Comparison of ENCODE assay signal across 12 cellular contexts in the genomic region with DNA sequence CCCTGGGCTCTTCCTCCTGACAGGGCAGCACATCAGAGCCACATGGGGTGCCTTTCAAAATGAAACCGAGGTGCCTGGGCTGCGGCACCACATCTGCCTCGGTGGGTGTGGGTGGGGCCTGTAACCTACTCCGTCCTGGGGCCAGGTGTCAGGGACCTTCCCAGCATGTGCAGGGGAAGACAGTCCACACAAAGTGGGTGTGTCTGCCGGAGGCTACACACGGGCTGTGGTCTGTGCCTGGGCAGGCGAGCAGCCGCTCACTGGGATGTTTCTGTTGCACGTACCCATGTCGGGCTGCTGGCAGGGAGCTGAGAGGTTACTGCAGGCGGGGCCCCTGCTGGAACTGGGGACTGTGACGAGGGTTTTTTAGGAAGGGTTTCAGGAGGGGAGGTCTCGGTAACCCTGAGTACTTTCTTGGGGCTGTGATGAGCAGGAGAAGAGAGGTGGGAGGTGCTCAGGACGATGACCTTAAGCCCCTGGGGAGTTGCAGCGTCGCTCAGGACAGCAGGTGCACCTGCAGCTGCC.
A peak's percentile ranks its signal among the peaks of the same experiment; 100 is the strongest.
DNase-seq lines count a peak whose midpoint lies in the region; ATAC-seq and TF ChIP-seq lines count a peak whose summit lies in the region.
"Had no signal": no experiment of that assay in that cellular context is flagged by ENCODE, and none has a peak within 500 bp of the region (broad histone marks: within the 10 kb centered on the region; RNA-seq: fewer than 3 reads in every experiment).

No MANE protein-coding gene starts in this region.

- no peak for TF ChIP-seq CTCF in mesothelial cell of epicardium (IDR thresholded peaks at IDR 0.05; ENCODE audit: unreplicated experiment)
- no peak for TF ChIP-seq CTCF in prostate gland (IDR thresholded peaks at IDR 0.05)

- CTCF ChIA-PET in CD4-positive, alpha-beta memory T cell (lab: Charles Lee; ENCODE audit: partially characterized antibody), result interaction anchor here (0.7 to 9.8 kb wide), 4 partner anchors 15 to 161 kb away, joined by 3 to 144 read pairs (median 7); no protein-coding TSS in a partner anchor

- POLR2A ChIA-PET in CD4-positive, alpha-beta memory T cell (lab: Charles Lee; ENCODE audit: partially characterized antibody), result interaction anchor here (1.1 to 8.4 kb wide), 16 partner anchors 10 to 160 kb away, joined by 3 to 74 read pairs (median 8); no protein-coding TSS in a partner anchor

- peak; percentile 39 for ATAC-seq in GM21619 (IDR thresholded peaks at IDR 0.05; ENCODE audit: unreplicated experiment)
- peak; percentile 55 to 64 for ATAC-seq in activated T-cell treated with anti-CD3 and anti-CD28 coated beads, Interleukin-2, amount 50 U/mL, for 72 hours (replicated peaks in 1 of 2)
- no peak for ATAC-seq in GM21786 (IDR thresholded peaks at IDR 0.05; ENCODE audit: unreplicated experiment)
- ATAC-seq: left colon had no signal

- H3K36me3 ChIP-seq in CD4-positive, alpha-beta memory T cell (ENCODE audit: insufficient read depth, low read length), result peaks cover 83% of the 10 kb centered on the region
- H3K36me3 ChIP-seq in prostate gland, result peaks cover 6 to 7% of the 10 kb centered on the region in 2 donors

- H3K4me1 Mint-ChIP-seq in CD4-positive, alpha-beta memory T cell, result peaks cover 8 to 61% (median 17%) of the 10 kb centered on the region in 4 donors
- peaks cover 26% of the 10 kb centered on the region for H3K4me1 Mint-ChIP-seq in activated T-cell treated with anti-CD3 and anti-CD28 coated beads, Interleukin-2, amount 50 U/mL, for 72 hours (ENCODE audit: low read depth)
- H3K4me1 Mint-ChIP-seq in mesothelial cell of epicardium, result no peaks in the 10 kb centered on the region

- no peak overlapping the region for H3K27ac ChIP-seq in CD4-positive, alpha-beta memory T cell (ENCODE audit: low read depth, low read length)
- no peak overlapping the region for H3K27ac ChIP-seq in prostate gland

- H3K9me3 Mint-ChIP-seq in CD4-positive, alpha-beta memory T cell, result no peaks in the 10 kb centered on the region
- H3K9me3 Mint-ChIP-seq in activated T-cell treated with anti-CD3 and anti-CD28 coated beads, Interleukin-2, amount 50 U/mL, for 72 hours, result no peaks in the 10 kb centered on the region
- no peaks in the 10 kb centered on the region for H3K9me3 Mint-ChIP-seq in mesothelial cell of epicardium

- intact Hi-C loops in CD4-positive, alpha-beta memory T cell (cut with micrococcal nuclease), result loop anchor here (5.0 kb wide), 1 partner anchor 35 kb away; no protein-coding TSS in a partner anchor
- intact Hi-C loops in prostate gland (cut with DNase I), result loop anchor here (10.0 kb wide), 1 partner anchor 407 kb away; no protein-coding TSS in a partner anchor

- peak overlapping the region in 2 of 8 donors; percentile 13 to 63 for H3K4me3 Mint-ChIP-seq in CD4-positive, alpha-beta memory T cell
- H3K4me3 Mint-ChIP-seq in activated T-cell treated with anti-CD3 and anti-CD28 coated beads, Interleukin-2, amount 50 U/mL, for 72 hours, result no peak overlapping the region
- H3K4me3 Mint-ChIP-seq in mesothelial cell of epicardium, result no peak overlapping the region

- H3K4me1 ChIP-seq in CD4-positive, alpha-beta memory T cell (ENCODE audit: insufficient read depth, low read length), result peaks cover 42% of the 10 kb centered on the region
- H3K4me1 ChIP-seq in prostate gland (replicated peaks), result peaks cover 7% of the 10 kb centered on the region
- H3K4me1 ChIP-seq: Caco-2 had no signal

- peak in 2 of 5 donors; percentile 35 to 56 for DNase-seq in CD4-positive, alpha-beta memory T cell
- DNase-seq in activated T-cell treated with anti-CD3 and anti-CD28 coated beads, Interleukin-2, amount 50 U/mL, for 72 hours, result peak; percentile 47
- no peak for DNase-seq in mesothelial cell of epicardium (ENCODE audit: low spot score in 2 of 2, unreplicated experiment in 2 of 2)
- DNase-seq in DMS53 treated with DMSO at 0.1 percent for 48 hours (lab: John Stamatoyannopoulos, UW; ENCODE audit: unreplicated experiment), result no peak
- DNase-seq in SIG-M5 (lab: John Stamatoyannopoulos, UW), result no peak
- no peak for DNase-seq in prostate gland (ENCODE audit: low spot score)
- DNase-seq: Caco-2, HCEC 1CT, NCI-H1436 had no signal

- no peak overlapping the region for H3K4me3 ChIP-seq in CD4-positive, alpha-beta memory T cell (ENCODE audit: low read length in 2 of 2)
- H3K4me3 ChIP-seq in prostate gland, result no peak overlapping the region

- no peaks in the 10 kb centered on the region for H3K27me3 Mint-ChIP-seq in CD4-positive, alpha-beta memory T cell
- H3K27me3 Mint-ChIP-seq in activated T-cell treated with anti-CD3 and anti-CD28 coated beads, Interleukin-2, amount 50 U/mL, for 72 hours (ENCODE audit: low read depth), result no peaks in the 10 kb centered on the region
- no peaks in the 10 kb centered on the region for H3K27me3 Mint-ChIP-seq in mesothelial cell of epicardium (ENCODE audit: low read depth)

- no peaks in the 10 kb centered on the region for H3K9me3 ChIP-seq in CD4-positive, alpha-beta memory T cell (ENCODE audit: control insufficient read depth in 1 of 2, low read length in 2 of 2)
- no peaks in the 10 kb centered on the region for H3K9me3 ChIP-seq in prostate gland
- H3K9me3 ChIP-seq: Caco-2 had no signal

- peak overlapping the region; percentile 47 to 87 (median 70) for H3K27ac Mint-ChIP-seq in CD4-positive, alpha-beta memory T cell
- no peak overlapping the region for H3K27ac Mint-ChIP-seq in activated T-cell treated with anti-CD3 and anti-CD28 coated beads, Interleukin-2, amount 50 U/mL, for 72 hours
- peak overlapping the region; percentile 25 for H3K27ac Mint-ChIP-seq in mesothelial cell of epicardium

- WGBS in prostate gland, result 71% methylated on average over 16 of the region's 16 CpGs

- TF ChIP-seq POLR2A in prostate gland (IDR thresholded peaks at IDR 0.05), result no peak

- H3K27me3 ChIP-seq in CD4-positive, alpha-beta memory T cell (ENCODE audit: insufficient read depth, low read length), result no peaks in the 10 kb centered on the region
- no peaks in the 10 kb centered on the region for H3K27me3 ChIP-seq in prostate gland (replicated peaks; ENCODE audit: insufficient read depth)

- H3K36me3 Mint-ChIP-seq in CD4-positive, alpha-beta memory T cell, result peaks cover 21 to 60% of the 10 kb centered on the region in 2 donors
- H3K36me3 Mint-ChIP-seq in activated T-cell treated with anti-CD3 and anti-CD28 coated beads, Interleukin-2, amount 50 U/mL, for 72 hours (ENCODE audit: insufficient read depth in 2 of 2), result peaks cover 3 to 19% of the 10 kb centered on the region in 2 donors
- peaks cover 12% of the 10 kb centered on the region for H3K36me3 Mint-ChIP-seq in mesothelial cell of epicardium

Comparison
In these comparisons a context has a peak if more than half of its experiments do, and no peak if none do; other contexts are left out.
1. DNase-seq: peak in activated T-cell treated with anti-CD3 and anti-CD28 coated beads, Interleukin-2, amount 50 U/mL, for 72 hours (2 of 2); none in mesothelial cell of epicardium (0 of 2), DMS53 treated with DMSO at 0.1 percent for 48 hours (single experiment), SIG-M5 (single experiment) and prostate gland (single experiment).